Comparison of ENCODE assay signal across 8 cellular contexts in the genomic region with DNA sequence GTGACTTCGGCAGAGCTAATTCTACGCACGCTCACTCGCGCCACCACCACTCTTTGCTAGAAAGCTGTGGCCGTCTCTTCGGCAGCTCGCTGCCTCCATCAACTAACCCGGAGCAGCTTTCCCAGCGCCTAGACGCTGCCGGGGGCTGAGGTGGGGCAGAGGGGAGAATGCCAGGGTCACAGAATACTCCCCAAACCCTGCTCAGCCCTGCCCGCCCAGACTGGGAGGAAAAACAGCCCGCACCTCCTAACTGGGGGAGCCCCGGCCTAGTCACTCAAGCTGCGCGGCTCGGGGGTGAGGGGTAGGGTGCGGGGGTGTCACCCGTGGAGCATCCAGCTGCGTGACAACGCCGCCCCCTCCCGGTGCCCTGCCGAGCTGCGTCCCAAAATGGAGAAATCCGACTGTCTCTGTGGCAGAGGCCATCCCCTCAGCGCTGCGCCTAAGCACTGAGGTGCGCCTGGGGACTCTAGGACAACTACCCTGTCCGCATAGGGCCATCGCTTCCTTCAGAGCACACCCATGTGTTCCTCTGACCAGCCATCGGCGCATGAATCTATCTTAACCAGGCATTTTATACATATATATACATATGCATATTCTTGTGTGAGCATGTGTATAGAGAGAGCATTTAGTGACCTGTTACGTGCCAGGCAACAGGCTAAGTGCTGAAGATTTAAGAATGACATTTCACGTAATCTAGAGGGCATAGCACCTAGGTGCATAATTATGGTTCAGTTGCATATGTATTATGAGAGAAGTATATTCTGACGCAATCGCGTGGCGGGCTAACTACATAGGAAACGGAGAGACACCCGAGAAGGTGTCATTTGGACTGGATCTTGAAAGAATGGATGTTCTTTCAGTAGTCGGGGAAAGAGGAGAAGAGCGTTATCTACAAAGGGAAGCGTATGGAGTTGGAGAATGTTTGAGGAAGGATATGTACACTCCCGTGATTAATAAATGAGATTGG. TPM values are rescaled to one million over a fixed set of nuclear protein-coding genes. Genes with fewer than 3 reads are reported as not detected.
DNase-seq lines count a peak whose midpoint lies in the region; ATAC-seq, FAIRE-seq and TF ChIP-seq lines count a peak whose summit lies in the region.

No MANE protein-coding gene starts in this region.

- no peak for TF ChIP-seq POLR2A in GM12891 (IDR thresholded peaks at IDR 0.05; ENCODE audit: low read depth, low read length)

- H3K27ac Mint-ChIP-seq in central memory CD8-positive, alpha-beta T cell (ENCODE audit: low read depth) = peak overlapping the region; percentile 72

- peak; percentile 46 for ATAC-seq in HG02759 (IDR thresholded peaks at IDR 0.05; ENCODE audit: unreplicated experiment)
- ATAC-seq in central memory CD8-positive, alpha-beta T cell (replicated peaks; ENCODE audit: extremely low read depth, poor library complexity, severe bottlenecking) = peak; percentile 57

- peak; percentile 20 for DNase-seq in GM12891 (ENCODE audit: insufficient read length, low spot score)
- peak; percentile 11 to 46 for DNase-seq in NCI-H1930 (lab: John Stamatoyannopoulos, UW)
- peak; percentile 85 for DNase-seq in activated CD4-positive, alpha-beta T cell treated with anti-CD3 and anti-CD28 coated beads for 1 hour
- DNase-seq in central memory CD8-positive, alpha-beta T cell (ENCODE audit: low spot score in 2 of 2) = peak; percentile 74
- peak; percentile 64 for DNase-seq in kidney tubule cell (ENCODE audit: low spot score)
- peak; percentile 68 to 83 for DNase-seq in stimulated activated CD4-positive, alpha-beta T cell treated with anti-CD3 and anti-CD28 coated beads, Interleukin-1b, Interleukin-23, amount 100 ng/mL, for 1 hour (ENCODE audit: low read depth in 2 of 2)
- DNase-seq in epidermal melanocyte (ENCODE audit: insufficient read length, low spot score) = no peak

- H3K36me3 Mint-ChIP-seq in central memory CD8-positive, alpha-beta T cell (ENCODE audit: insufficient read depth) = peaks cover 11% of the 10 kb centered on the region

- no peak for FAIRE-seq in GM12891 (lab: Jason Lieb, UNC)

- no peaks in the 10 kb centered on the region for H3K9me3 Mint-ChIP-seq in central memory CD8-positive, alpha-beta T cell

- peak overlapping the region; percentile 92 for H3K4me3 Mint-ChIP-seq in central memory CD8-positive, alpha-beta T cell

- H3K27me3 Mint-ChIP-seq in central memory CD8-positive, alpha-beta T cell = peaks cover 6% of the 10 kb centered on the region

- H3K4me1 Mint-ChIP-seq in central memory CD8-positive, alpha-beta T cell = peaks cover 27% of the 10 kb centered on the region

TF ChIP-seq in GM12891, 5 proteins besides CTCF, POLR2A, EP300 and RAD21:
- TF ChIP-seq POLR2AphosphoS5 (IDR thresholded peaks at IDR 0.05; ENCODE audit: low read depth, low read length) (no peak), TAF1 (IDR thresholded peaks at IDR 0.05; ENCODE audit: low read depth, low read length) (no peak)

RNA-seq across cellular contexts. Expression of gene TENT5A, which starts 1.5 kb away (rescaled TPM):
- 0.73 TPM for polyA plus RNA-seq in GM12891 (2012; ENCODE audit: low read depth, missing spikeins)
